Comparison of ENCODE assay signal across 16 cellular contexts in genomic region chr10:125002423-125003145, GRCh38.
DNase-seq lines count a peak whose midpoint lies in the region; ATAC-seq and TF ChIP-seq lines count a peak whose summit lies in the region.
"Had no signal": no experiment of that assay in that cellular context is flagged by ENCODE, and none has a peak within 500 bp of the region (broad histone marks: within the 10 kb centered on the region; RNA-seq: fewer than 3 reads in every experiment).

No MANE protein-coding gene starts in this region.

- H3K27ac ChIP-seq in body of pancreas (peak overlapping the region in 1 of 4 donors; percentile 53), left lung (no peak overlapping the region), temporal lobe (ENCODE audit: low read depth, low read length) (peak overlapping the region; percentile 95), A673 (ENCODE audit: low read depth, low read length, poor library complexity, severe bottlenecking) (no peak overlapping the region), mesendoderm (ENCODE audit: low read depth, low read length) (no peak overlapping the region)
- H3K27ac ChIP-seq: thyroid gland had no signal

- H3K27me3 ChIP-seq in body of pancreas (no peaks in the 10 kb centered on the region), left lung (no peaks in the 10 kb centered on the region), A673 (replicated peaks; ENCODE audit: insufficient read depth, low read depth, low read length, poor library complexity) (no peaks in the 10 kb centered on the region), mesendoderm (ENCODE audit: insufficient read depth, low read length, poor library complexity) (no peaks in the 10 kb centered on the region)
- H3K27me3 ChIP-seq: thyroid gland had no signal

- H3K36me3 Mint-ChIP-seq in activated naive CD4-positive, alpha-beta T cell treated with anti-CD3 and anti-CD28 coated beads, Interleukin-2, amount 10 ng/mL, durations not matched to agents 7 days and 5 days: no peaks in the 10 kb centered on the region
- H3K36me3 Mint-ChIP-seq: activated naive CD4-positive, alpha-beta T cell treated with anti-CD3 and anti-CD28 coated beads, Interleukin-2, amount 50 U/mL, for 72 hours had no signal

- WGBS in body of pancreas, 2 donors: 69 to 85% methylated on average over 4 to 28 of the region's 28 CpGs
- no CpG with 5 or more reads among the region's 28 CpGs for WGBS in mesendoderm (ENCODE audit: extremely low coverage, insufficient coverage, low lambda C conversion rate)

- no peak for TF ChIP-seq CTCF in body of pancreas (IDR thresholded peaks at IDR 0.05)
- no peak for TF ChIP-seq CTCF in left lung (IDR thresholded peaks at IDR 0.05)
- no peak for TF ChIP-seq CTCF in A673 (conservative IDR thresholded peaks at IDR 0.05; ENCODE audit: low read depth, low read length)

- no peak overlapping the region for H3K23ac ChIP-seq in mesendoderm (ENCODE audit: low read length)

- CTCF ChIA-PET in activated naive CD4-positive, alpha-beta T cell treated with anti-CD3 and anti-CD28 coated beads, Interleukin-2, amount 10 ng/mL, durations not matched to agents 7 days and 5 days (lab: Charles Lee): interaction anchor here (1.1 kb wide), 1 partner anchor 12 kb away, joined by 3 read pairs; no protein-coding TSS in a partner anchor
- CTCF ChIA-PET in A673 (lab: Charles Lee): no interaction called here

- no TSS peak for BruUV-seq in A673 (replicated peaks; lab: Mats Ljungman, UMichigan)

- H3K9me3 ChIP-seq in body of pancreas (no peaks in the 10 kb centered on the region), left lung (no peaks in the 10 kb centered on the region), A673 (ENCODE audit: low read depth, low read length, poor library complexity, severe bottlenecking) (no peaks in the 10 kb centered on the region)
- H3K9me3 ChIP-seq: psoas muscle, thyroid gland had no signal

- no peak overlapping the region for H3K27ac Mint-ChIP-seq in activated naive CD4-positive, alpha-beta T cell treated with anti-CD3 and anti-CD28 coated beads, Interleukin-2, amount 10 ng/mL, durations not matched to agents 7 days and 5 days
- H3K27ac Mint-ChIP-seq: activated CD8-positive, alpha-beta T cell treated with anti-CD3 and anti-CD28 coated beads, Interleukin-2, amount 10 ng/mL, durations not matched to agents 7 days and 5 days; activated naive CD4-positive, alpha-beta T cell treated with anti-CD3 and anti-CD28 coated beads, Interleukin-2, amount 50 U/mL, for 72 hours had no signal

- peaks cover 0 to 2% of the 10 kb centered on the region in 2 donors for H3K36me3 ChIP-seq in body of pancreas (replicated peaks in 1 of 2; ENCODE audit: insufficient read depth in 1 of 2, low read depth in 2 of 2)
- peaks cover 0 to 92% of the 10 kb centered on the region in 2 donors for H3K36me3 ChIP-seq in left lung
- H3K36me3 ChIP-seq in A673 (ENCODE audit: insufficient read depth, low read length, poor library complexity, severe bottlenecking): peaks cover 30% of the 10 kb centered on the region
- peaks cover 12% of the 10 kb centered on the region for H3K36me3 ChIP-seq in mesendoderm (ENCODE audit: control insufficient read depth, insufficient read depth, low read length)

- no peaks in the 10 kb centered on the region for H3K9me3 Mint-ChIP-seq in activated naive CD4-positive, alpha-beta T cell treated with anti-CD3 and anti-CD28 coated beads, Interleukin-2, amount 10 ng/mL, durations not matched to agents 7 days and 5 days
- H3K9me3 Mint-ChIP-seq: activated naive CD4-positive, alpha-beta T cell treated with anti-CD3 and anti-CD28 coated beads, Interleukin-2, amount 50 U/mL, for 72 hours had no signal

- peak; percentile 18 for DNase-seq in activated naive CD4-positive, alpha-beta T cell treated with anti-CD3 and anti-CD28 coated beads, Interleukin-2, amount 10 ng/mL, durations not matched to agents 7 days and 5 days
- no peak for DNase-seq in activated naive CD4-positive, alpha-beta T cell treated with Interleukin-2 at 50 U/mL for 16 hours
- DNase-seq in body of pancreas: peak; percentile 2 to 16 (median 8)
- DNase-seq in left lung: peak; percentile 33 to 64
- DNase-seq in A673 (ENCODE audit: low spot score): no peak
- no peak for DNase-seq in mesendoderm
- DNase-seq: activated CD8-positive, alpha-beta T cell treated with anti-CD3 and anti-CD28 coated beads, Interleukin-2, amount 10 ng/mL, durations not matched to agents 7 days and 5 days; Calu3; GF-D8; NCI-H1930; NCI-H510A treated with DMSO at 0.1 percent for 48 hours; thyroid gland had no signal

- no peak overlapping the region for H3K56ac ChIP-seq in mesendoderm (ENCODE audit: low read length)

- H4K5ac ChIP-seq in mesendoderm (ENCODE audit: low read length): no peak overlapping the region

- ATAC-seq in body of pancreas (no peak), left lung (no peak), GM18511 (IDR thresholded peaks at IDR 0.05; ENCODE audit: unreplicated experiment) (no peak)
- ATAC-seq: activated CD8-positive, alpha-beta T cell treated with anti-CD3 and anti-CD28 coated beads, Interleukin-2, amount 10 ng/mL, durations not matched to agents 7 days and 5 days had no signal

- H3K79me2 ChIP-seq in mesendoderm (ENCODE audit: control insufficient read depth, insufficient read depth, low read length): peaks cover 33% of the 10 kb centered on the region

- no peak overlapping the region for H4K8ac ChIP-seq in mesendoderm (ENCODE audit: low read depth, low read length)

- H3K4me1 Mint-ChIP-seq in activated naive CD4-positive, alpha-beta T cell treated with anti-CD3 and anti-CD28 coated beads, Interleukin-2, amount 10 ng/mL, durations not matched to agents 7 days and 5 days: no peaks in the 10 kb centered on the region

- H3K4ac ChIP-seq in mesendoderm (ENCODE audit: low read depth, low read length): no peak overlapping the region

- TF ChIP-seq POLR2A in body of pancreas (IDR thresholded peaks at IDR 0.05): no peak

- intact Hi-C loops in body of pancreas (cut with DNase I): no loop called here
- intact Hi-C loops in left lung (cut with DNase I): no loop called here
- intact Hi-C loops in A673 (cut with micrococcal nuclease; ENCODE audit: unreplicated experiment): no loop called here

- H2AK5ac ChIP-seq in mesendoderm (ENCODE audit: low read length): no peak overlapping the region

- H3K4me2 ChIP-seq in mesendoderm (ENCODE audit: low read length): no peak overlapping the region

- H3K27me3 Mint-ChIP-seq in activated naive CD4-positive, alpha-beta T cell treated with anti-CD3 and anti-CD28 coated beads, Interleukin-2, amount 10 ng/mL, durations not matched to agents 7 days and 5 days: peaks cover 13% of the 10 kb centered on the region

- H3K4me3 Mint-ChIP-seq in activated naive CD4-positive, alpha-beta T cell treated with anti-CD3 and anti-CD28 coated beads, Interleukin-2, amount 10 ng/mL, durations not matched to agents 7 days and 5 days: no peak overlapping the region
- H3K4me3 Mint-ChIP-seq: activated CD8-positive, alpha-beta T cell treated with anti-CD3 and anti-CD28 coated beads, Interleukin-2, amount 10 ng/mL, durations not matched to agents 7 days and 5 days had no signal

- peaks cover 35% of the 10 kb centered on the region for H3K79me1 ChIP-seq in mesendoderm (ENCODE audit: low read length)

- H2BK15ac ChIP-seq in mesendoderm (replicated peaks; ENCODE audit: low read depth): no peak overlapping the region

- peaks cover 34% of the 10 kb centered on the region for H3K4me1 ChIP-seq in body of pancreas
- peaks cover 26 to 30% of the 10 kb centered on the region in 2 donors for H3K4me1 ChIP-seq in left lung
- no peaks in the 10 kb centered on the region for H3K4me1 ChIP-seq in A673 (ENCODE audit: insufficient read depth, low read length, poor library complexity, severe bottlenecking)
- no peaks in the 10 kb centered on the region for H3K4me1 ChIP-seq in mesendoderm (ENCODE audit: control insufficient read depth, low read depth, low read length)
- H3K4me1 ChIP-seq: thyroid gland had no signal

- H3K4me3 ChIP-seq in body of pancreas (no peak overlapping the region), left lung (no peak overlapping the region), A673 (ENCODE audit: low read depth, low read length, poor library complexity, severe bottlenecking) (no peak overlapping the region), mesendoderm (ENCODE audit: low read length) (no peak overlapping the region)
- H3K4me3 ChIP-seq: psoas muscle, thyroid gland had no signal

- no peak overlapping the region for H3K9ac ChIP-seq in mesendoderm (ENCODE audit: low read length)

- H2BK120ac ChIP-seq in mesendoderm (ENCODE audit: low read depth, low read length): no peak overlapping the region

- POLR2A ChIA-PET in A673 (lab: Charles Lee; ENCODE audit: low non-redundant PET): no interaction called here

- H2BK5ac ChIP-seq in mesendoderm (ENCODE audit: low read length): no peak overlapping the region

- no peak overlapping the region for H3K18ac ChIP-seq in mesendoderm (ENCODE audit: low read length)

Comparison
In these comparisons a context has a peak if more than half of its experiments do, and no peak if none do; other contexts are left out.
1. DNase-seq: peak in activated naive CD4-positive, alpha-beta T cell treated with anti-CD3 and anti-CD28 coated beads, Interleukin-2, amount 10 ng/mL, durations not matched to agents 7 days and 5 days (single experiment), body of pancreas (4 of 4) and left lung (2 of 2); none in activated naive CD4-positive, alpha-beta T cell treated with Interleukin-2 at 50 U/mL for 16 hours (single experiment), A673 (single experiment) and mesendoderm (single experiment).